Comparison of ENCODE assay signal across 14 cellular contexts in genomic region chr7:43568529-43568928, GRCh38. TPM values are rescaled to one million over a fixed set of nuclear protein-coding genes. Genes with fewer than 3 reads are reported as not detected.
DNase-seq lines count a peak whose midpoint lies in the region; ATAC-seq and TF ChIP-seq lines count a peak whose summit lies in the region.
"Had no signal": no experiment of that assay in that cellular context is flagged by ENCODE, and none has a peak within 500 bp of the region (broad histone marks: within the 10 kb centered on the region; RNA-seq: fewer than 3 reads in every experiment).

No MANE protein-coding gene starts in this region.

- H3K9me3 ChIP-seq in HEK293 (ENCODE audit: control insufficient read depth, insufficient read depth, low read depth, low read length) (no peaks in the 10 kb centered on the region), esophagus squamous epithelium (no peaks in the 10 kb centered on the region)
- H3K9me3 ChIP-seq: heart left ventricle had no signal

- TF ChIP-seq POLR2A in esophagus squamous epithelium (IDR thresholded peaks at IDR 0.05): no peak

- no peaks in the 10 kb centered on the region for H3K79me2 ChIP-seq in ACC112 (ENCODE audit: control insufficient read depth, insufficient read depth, low read length, unreplicated experiment)

- H3K27ac ChIP-seq in ACC112 (ENCODE audit: low read depth, low read length) (peak overlapping the region; percentile 89), HEK293 (ENCODE audit: extremely low read depth, low read depth, low read length) (no peak overlapping the region), esophagus squamous epithelium (peak overlapping the region; percentile 55 to 75 (median 66)), dorsolateral prefrontal cortex (no peak overlapping the region)
- H3K27ac ChIP-seq: heart left ventricle had no signal

- ATAC-seq in HG03097 (IDR thresholded peaks at IDR 0.05; ENCODE audit: low FRiP score, unreplicated experiment) (no peak), omental fat pad (ENCODE audit: low FRiP score) (no peak), GM18861 (IDR thresholded peaks at IDR 0.05; ENCODE audit: unreplicated experiment) (no peak)
- ATAC-seq: activated CD4-positive, CD25-positive, alpha-beta regulatory T cell treated with anti-CD3 and anti-CD28 coated beads, Interleukin-2, amount 50 U/mL, for 24 hours; heart left ventricle had no signal

- H3K27me3 ChIP-seq in ACC112 (ENCODE audit: insufficient read depth, low read length) (no peaks in the 10 kb centered on the region), esophagus squamous epithelium (no peaks in the 10 kb centered on the region), dorsolateral prefrontal cortex (no peaks in the 10 kb centered on the region)

- intact Hi-C loops in esophagus squamous epithelium (cut with DNase I): no loop called here
- intact Hi-C loops in dorsolateral prefrontal cortex (cut with DNase I): no loop called here

- POLR2A ChIA-PET in HEK293 (lab: Yijun Ruan, JAX): interaction anchor here (2.5 kb wide), 1 partner anchor 14 kb away, joined by 13 read pairs; the partner anchor contains the start of gene STK17A

- CTCF ChIA-PET in HEK293 (lab: Yijun Ruan, JAX): interaction anchor here (0.7 to 2.4 kb wide), 2 partner anchors 13 to 274 kb away, joined by 4 to 19 read pairs; partner anchors contain the start of gene STK17A

- H3K4me3 ChIP-seq in ACC112 (ENCODE audit: low read depth, low read length): no peak overlapping the region
- no peak overlapping the region for H3K4me3 ChIP-seq in HEK293 (ENCODE audit: low read depth, low read length)
- no peak overlapping the region for H3K4me3 ChIP-seq in esophagus squamous epithelium
- no peak overlapping the region for H3K4me3 ChIP-seq in dorsolateral prefrontal cortex
- H3K4me3 ChIP-seq: heart left ventricle, skin epidermis had no signal

- DNase-seq in T1000 (lab: John Stamatoyannopoulos, UW) (peak; percentile 68), esophagus squamous epithelium (lab: John Stamatoyannopoulos, UW) (no peak), omental fat pad (ENCODE audit: low spot score) (no peak), dorsolateral prefrontal cortex (no peak)
- DNase-seq: activated CD8-positive, alpha-beta memory T cell treated with anti-CD3 and anti-CD28 coated beads, Interleukin-2, amount 50 U/mL, for 48 hours; heart left ventricle; NCI-H446 treated with DMSO at 0.1 percent for 48 hours; trophoblast cell had no signal

- H3K36me3 ChIP-seq in ACC112 (ENCODE audit: insufficient read depth, low read length): no peaks in the 10 kb centered on the region
- no peaks in the 10 kb centered on the region for H3K36me3 ChIP-seq in HEK293 (ENCODE audit: control insufficient read depth in 2 of 2, insufficient read depth in 1 of 2, low read length in 2 of 2)
- no peaks in the 10 kb centered on the region for H3K36me3 ChIP-seq in esophagus squamous epithelium
- H3K36me3 ChIP-seq: heart left ventricle had no signal

- TF ChIP-seq CTCF in HEK293 (tag by site-specific recombination; IDR thresholded peaks at IDR 0.05) (no peak), esophagus squamous epithelium (IDR thresholded peaks at IDR 0.05) (no peak), omental fat pad (IDR thresholded peaks at IDR 0.05) (no peak), dorsolateral prefrontal cortex (IDR thresholded peaks at IDR 0.05 in 54 of 56, conservative IDR thresholded peaks at IDR 0.05 in 2 of 56; ENCODE audit: low read depth in 1 of 56, partially characterized antibody in 56 of 56) (no peak)

- H3K4me1 ChIP-seq in ACC112 (ENCODE audit: control insufficient read depth, insufficient read depth, low read length, unreplicated experiment) (peaks cover 31% of the 10 kb centered on the region), HEK293 (ENCODE audit: control insufficient read depth, insufficient read depth, low read length) (no peaks in the 10 kb centered on the region), esophagus squamous epithelium (peaks cover 0 to 28% (median 4%) of the 10 kb centered on the region in 3 donors)

- H2AFZ ChIP-seq in ACC112 (ENCODE audit: low read length, unreplicated experiment): no peak overlapping the region

- WGBS in esophagus squamous epithelium, 2 donors: 51% methylated on average over 6 of the region's 6 CpGs

TF ChIP-seq in HEK293, 187 proteins besides CTCF, POLR2A, EP300 and RAD21:
- TF ChIP-seq ZBTB8A (tag by site-specific recombination; IDR thresholded peaks at IDR 0.05) (no peak), SCRT2 (tag by site-specific recombination; IDR thresholded peaks at IDR 0.05) (0 out of 2 replicates have a peak, but pooled peaks have one; percentile 14)

RNA-seq across cellular contexts. Expression of gene STK17A, which starts 14.4 kb away (rescaled TPM):
- 10 to 100 TPM; 21.9 to 34.4 (median 22.8) TPM for total RNA-seq in esophagus squamous epithelium
- total RNA-seq in omental fat pad: 10 to 100 TPM; 12.9 to 60.2 (median 15.7) TPM
- total RNA-seq in dorsolateral prefrontal cortex: 10 to 100 TPM in 68 of 120 experiments, 1 to 10 TPM in 52; 6.3 to 23.7 (median 10.4) TPM

Comparison
In these comparisons a context has a peak if more than half of its experiments do, and no peak if none do; other contexts are left out.
1. H3K27ac ChIP-seq: peak in ACC112 (single experiment) and esophagus squamous epithelium (4 of 4); none in HEK293 (single experiment) and dorsolateral prefrontal cortex (0 of 59).